Comparison of ENCODE assay signal across 25 cellular contexts in genomic region chrX:97199501-97199900, GRCh38.
"Had no signal": no experiment of that assay in that cellular context is flagged by ENCODE, and none has a peak within 500 bp of the region (broad histone marks: within the 10 kb centered on the region; RNA-seq: fewer than 3 reads in every experiment).

No MANE protein-coding gene starts in this region.

- H3K27me3 ChIP-seq: cardiac muscle cell, right lobe of liver, stomach, thyroid gland, upper lobe of left lung had no signal

- ATAC-seq: activated naive CD8-positive, alpha-beta T cell treated with anti-CD3 and anti-CD28 coated beads, Interleukin-2, amount 50 U/mL, for 24 hours; heart right ventricle; left ventricle myocardium superior; mucosa of descending colon; natural killer cell treated with Interleukin-12 subunit alpha and Interleukin-12 subunit beta and Interleukin-15 and Interleukin-18, amount 100 ng/mL, for 72 hours; right lobe of liver had no signal

- DNase-seq: activated CD4-positive, alpha-beta memory T cell treated with anti-CD3 and anti-CD28 coated beads, Interleukin-2, amount 10 ng/mL, durations not matched to agents 7 days and 5 days; activated CD4-positive, alpha-beta T cell treated with anti-CD3 and anti-CD28 coated beads for 1 hour; activated CD4-positive, alpha-beta T cell treated with anti-CD3 and anti-CD28 coated beads, Interleukin-2, amount 10 ng/mL, durations not matched to agents 7 days and 5 days; activated naive CD8-positive, alpha-beta T cell treated with anti-CD3 and anti-CD28 coated beads, Interleukin-2, amount 50 U/mL, for 24 hours; activated T-cell treated with anti-CD3 and anti-CD28 coated beads, Interleukin-2, amount 50 U/mL, for 48 hours; anterior cingulate cortex; cerebellar nuclear complex; cortex of kidney; foreskin melanocyte; heart right ventricle; islet precursor cell; left ventricle myocardium superior; mucosa of descending colon; right lobe of liver; stimulated activated CD4-positive, alpha-beta T cell treated with anti-CD3 and anti-CD28 coated beads, Interleukin-12 subunit alpha, Interleukin-12 subunit beta, amount 100 ng/mL, for 4 hours; stimulated activated CD4-positive, alpha-beta T cell treated with anti-CD3 and anti-CD28 coated beads, Interleukin-4, amount 100 ng/mL, for 1 hour; stomach; SW 1271; T-helper 9 cell; thyroid gland; upper lobe of left lung had no signal

- H3K4me1 ChIP-seq: heart right ventricle, right lobe of liver, stomach, thyroid gland, upper lobe of left lung had no signal

- H3K36me3 ChIP-seq: cardiac muscle cell, heart right ventricle, right lobe of liver, thyroid gland, upper lobe of left lung had no signal

- H3K9me3 ChIP-seq: mucosa of descending colon, right lobe of liver, thyroid gland, upper lobe of left lung had no signal

- H3K27ac ChIP-seq: cardiac muscle cell, heart right ventricle, right lobe of liver, skin epidermis, stomach, thyroid gland, upper lobe of left lung had no signal

- H3K4me3 ChIP-seq: cardiac muscle cell, heart right ventricle, mucosa of descending colon, right lobe of liver, skin epidermis, stomach, thyroid gland, upper lobe of left lung had no signal

- FAIRE-seq: endothelial cell of umbilical vein had no signal
